8 cellular contexts compared by ENCODE assay signal in the genomic region with DNA sequence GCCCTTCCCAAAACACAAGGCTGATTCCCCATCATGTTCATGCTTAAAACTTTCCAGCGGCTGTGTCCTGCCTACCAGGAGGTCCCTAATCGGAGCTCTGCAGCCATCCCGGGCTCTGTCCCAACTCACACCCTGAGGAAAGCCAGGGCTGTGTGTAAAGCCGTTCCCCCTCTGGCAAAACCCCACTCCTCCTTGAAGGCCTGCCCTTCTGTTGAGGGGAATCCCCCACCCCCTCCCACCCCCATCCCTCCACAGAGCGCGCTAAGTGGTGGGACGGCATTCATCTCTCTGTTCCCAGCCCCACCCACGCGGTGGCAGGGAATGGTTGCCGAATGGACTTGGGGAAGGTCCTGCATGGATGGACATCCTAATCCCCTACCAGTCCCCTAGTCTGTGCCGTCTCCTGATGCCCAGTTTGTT. TPM values are rescaled to one million over a fixed set of nuclear protein-coding genes. Genes with fewer than 3 reads are reported as not detected.
A peak's percentile ranks its signal among the peaks of the same experiment; 100 is the strongest.
DNase-seq lines count a peak whose midpoint lies in the region; ATAC-seq and TF ChIP-seq lines count a peak whose summit lies in the region.

No MANE protein-coding gene starts in this region.

- no peaks in the 10 kb centered on the region for H3K4me1 ChIP-seq in H9 (ENCODE audit: insufficient read depth, low read length)
- H3K4me1 ChIP-seq in gastrocnemius medialis: peaks cover 29 to 40% of the 10 kb centered on the region in 2 donors

- H3K4me3 Mint-ChIP-seq in H9 (peak overlapping the region; percentile 58 to 78), activated B cell treated with CpG ODN at 0.5 μM for 24 hours (peak overlapping the region; percentile 81)

- H4K8ac ChIP-seq in H9 (replicated peaks; ENCODE audit: insufficient read length, low read depth, low read length): no peak overlapping the region

- H3K27ac Mint-ChIP-seq in H9: peak overlapping the region; percentile 93 to 95 (median 95); a peak in 5 of 7 replicates
- no peak overlapping the region for H3K27ac Mint-ChIP-seq in activated B cell treated with CpG ODN at 0.5 μM for 24 hours

- H2BK120ac ChIP-seq in H9 (ENCODE audit: low read depth, low read length, poor library complexity, severe bottlenecking): no peak overlapping the region

- no peak overlapping the region for H4K91ac ChIP-seq in H9 (ENCODE audit: insufficient read length, low read depth, low read length)

- H3K4me1 Mint-ChIP-seq in H9: peaks cover 19 to 35% of the 10 kb centered on the region in 2 experiments
- H3K4me1 Mint-ChIP-seq in activated B cell treated with CpG ODN at 0.5 μM for 24 hours: peaks cover 33% of the 10 kb centered on the region

- no peak overlapping the region for H2BK20ac ChIP-seq in H9 (ENCODE audit: low read depth, low read length, poor library complexity, severe bottlenecking)

- CTCF ChIA-PET in activated B cell treated with CpG ODN at 0.5 μM for 24 hours (lab: Charles Lee): no interaction called here

- TF ChIP-seq CTCF in H9 (conservative IDR thresholded peaks at IDR 0.05): no peak
- no peak for TF ChIP-seq CTCF in activated B cell treated with CpG ODN at 0.5 μM for 24 hours (IDR thresholded peaks at IDR 0.05)
- no peak for TF ChIP-seq CTCF in gastrocnemius medialis (IDR thresholded peaks at IDR 0.05 in 4 of 5, conservative IDR thresholded peaks at IDR 0.05 in 1 of 5)

- H3K36me3 Mint-ChIP-seq in H9 (ENCODE audit: insufficient read depth in 1 of 3, low read depth in 3 of 3): peaks cover 7 to 22% (median 17%) of the 10 kb centered on the region in 3 experiments
- H3K36me3 Mint-ChIP-seq in activated B cell treated with CpG ODN at 0.5 μM for 24 hours (ENCODE audit: low read depth): peaks cover 27% of the 10 kb centered on the region

- H2AK5ac ChIP-seq in H9 (ENCODE audit: insufficient read length, low read length): no peak overlapping the region

- H2BK15ac ChIP-seq in H9 (ENCODE audit: low read depth, low read length): no peak overlapping the region

- H3T11ph ChIP-seq in H9 (ENCODE audit: low read length): no peak overlapping the region

- H3K27ac ChIP-seq in H9 (ENCODE audit: insufficient read length, low read depth, low read length) (no peak overlapping the region), gastrocnemius medialis (peak overlapping the region; percentile 94 to 99 (median 98))

- no peaks in the 10 kb centered on the region for H3K79me2 ChIP-seq in H9 (ENCODE audit: insufficient read depth, low read length)

- intact Hi-C loops in activated B cell treated with CpG ODN at 0.5 μM for 24 hours (cut with micrococcal nuclease) (loop anchor here (2.0 kb wide), 2 partner anchors 54 to 116 kb away; partner anchors contain the start of genes MDH2 and RHBDD2), left ventricle myocardium superior (cut with micrococcal nuclease) (no loop called here), gastrocnemius medialis (cut with DNase I; ENCODE audit: low total_unique reads) (loop anchor here (2.0 kb wide), 1 partner anchor 116 kb away; the partner anchor contains the start of gene RHBDD2)

- no peak for TF ChIP-seq POLR2A in gastrocnemius medialis (IDR thresholded peaks at IDR 0.05)

- H3K18ac ChIP-seq in H9 (ENCODE audit: insufficient read length, low read depth, low read length): no peak overlapping the region

- H3K27me3 ChIP-seq in H9 (ENCODE audit: insufficient read depth, low read length) (no peaks in the 10 kb centered on the region), gastrocnemius medialis (no peaks in the 10 kb centered on the region)

- ATAC-seq in activated B cell treated with CpG ODN at 0.5 μM for 24 hours (ENCODE audit: low read depth) (no peak), left ventricle myocardium superior (peak; percentile 1), gastrocnemius medialis (peak; percentile 1 to 6), HG02852 (IDR thresholded peaks at IDR 0.05; ENCODE audit: unreplicated experiment) (no peak), GM19328 (IDR thresholded peaks at IDR 0.05; ENCODE audit: unreplicated experiment) (no peak)

- H3K56ac ChIP-seq in H9 (ENCODE audit: insufficient read length, low read depth, low read length): no peak overlapping the region

- WGBS in H9 (ENCODE audit: extremely low coverage, insufficient read length, low lambda C conversion rate): no CpG with 5 or more reads among the region's 11 CpGs

- peak overlapping the region; percentile 57 for H3K4me2 ChIP-seq in H9 (ENCODE audit: insufficient read depth, insufficient read length, low read length)

- H3K9me3 Mint-ChIP-seq in H9 (no peaks in the 10 kb centered on the region; a peak in 1 of 5 replicates), activated B cell treated with CpG ODN at 0.5 μM for 24 hours (no peaks in the 10 kb centered on the region)

- POLR2A ChIA-PET in activated B cell treated with CpG ODN at 0.5 μM for 24 hours (lab: Charles Lee): interaction anchor here (0.6 to 2.0 kb wide), 5 partner anchors 13 to 359 kb away, joined by 3 to 6 read pairs (median 4); partner anchors contain the start of genes RHBDD2 and STYXL1

- H3K36me3 ChIP-seq in gastrocnemius medialis: no peaks in the 10 kb centered on the region

- peak overlapping the region; percentile 70 to 99 (median 82) for H3K4me3 ChIP-seq in gastrocnemius medialis

- no peaks in the 10 kb centered on the region for H4K20me1 ChIP-seq in H9 (ENCODE audit: control insufficient read depth, insufficient read depth, insufficient read length)

- no peak overlapping the region for H2BK5ac ChIP-seq in H9 (ENCODE audit: insufficient read length, low read length)

- no peak overlapping the region for H3K9ac ChIP-seq in H9 (ENCODE audit: extremely low read depth, insufficient read length, low read length)

- DNase-seq in H9: no peak
- no peak for DNase-seq in activated B cell treated with CpG ODN at 0.5 μM for 24 hours
- peak; percentile 41 for DNase-seq in left ventricle myocardium superior
- DNase-seq in gastrocnemius medialis: no peak
- DNase-seq in middle frontal gyrus (ENCODE audit: extremely low spot score, low spot score): no peak
- DNase-seq in nucleus accumbens (lab: John Stamatoyannopoulos, UW): no peak

- no peak overlapping the region for H2AFZ ChIP-seq in H9 (ENCODE audit: low read length)

- H3K9me3 ChIP-seq in H9 (ENCODE audit: control insufficient read depth, low read depth, low read length): no peaks in the 10 kb centered on the region
- H3K9me3 ChIP-seq in gastrocnemius medialis: no peaks in the 10 kb centered on the region

- H3K79me1 ChIP-seq in H9 (ENCODE audit: insufficient read depth, low read depth, low read length, poor library complexity, severe bottlenecking): no peaks in the 10 kb centered on the region

- H3K14ac ChIP-seq in H9 (ENCODE audit: insufficient read depth, low read length): no peak overlapping the region

- in situ Hi-C loops in gastrocnemius medialis (cut with MboI; ENCODE audit: low sequenced_read_pairs in 4 of 4): loop anchor here in 1 of 4 donors (10.0 kb wide), 1 partner anchor 80 kb away; the partner anchor contains the start of gene POR

- no peak overlapping the region for H4K5ac ChIP-seq in H9 (ENCODE audit: insufficient read length, low read depth, low read length)

- peaks cover 15% of the 10 kb centered on the region for H3K23me2 ChIP-seq in H9 (ENCODE audit: insufficient read length, low read depth, low read length, poor library complexity, severe bottlenecking)

- no peak overlapping the region for H3K23ac ChIP-seq in H9 (ENCODE audit: insufficient read length, low read depth, low read length)

- H2BK12ac ChIP-seq in H9 (ENCODE audit: insufficient read length, low read depth, low read length): no peak overlapping the region

- no peaks in the 10 kb centered on the region; the same call in 1 of the 2 replicates for H3K27me3 Mint-ChIP-seq in H9 (ENCODE audit: low read depth)
- H3K27me3 Mint-ChIP-seq in activated B cell treated with CpG ODN at 0.5 μM for 24 hours: no peaks in the 10 kb centered on the region

- no peak overlapping the region for H3K4ac ChIP-seq in H9 (ENCODE audit: low read depth, low read length)

RNA-seq across cellular contexts. Expression of gene TMEM120A, which starts 0.7 kb away (rescaled TPM):
- total RNA-seq in H9 (2021) (23.2 and 30.0 TPM in 2 replicates), activated B cell treated with CpG ODN at 0.5 μM for 24 hours (95.6 and 104 TPM in 2 replicates), left ventricle myocardium superior (107 TPM), gastrocnemius medialis (10 to 100 TPM; 21.3 to 56.7 (median 38.2) TPM)

RNA-seq across cellular contexts. Expression of gene STYXL1, which starts 52.7 kb away (rescaled TPM):
- total RNA-seq in H9 (2021) (35.1 and 38.7 TPM in 2 replicates), activated B cell treated with CpG ODN at 0.5 μM for 24 hours (23.1 and 28.1 TPM in 2 replicates), left ventricle myocardium superior (21.9 TPM), gastrocnemius medialis (10 to 100 TPM; 10.0 to 31.5 (median 17.3) TPM)

RNA-seq across cellular contexts. Expression of gene MDH2, which starts 52.8 kb away (rescaled TPM):
- total RNA-seq in H9 (2021) (257 and 260 TPM in 2 replicates), activated B cell treated with CpG ODN at 0.5 μM for 24 hours (120 and 125 TPM in 2 replicates), left ventricle myocardium superior (680 TPM), gastrocnemius medialis (100 to 1,000 TPM; 236 to 344 (median 284) TPM)

Comparison
In these comparisons a context has a peak if more than half of its experiments do, and no peak if none do; other contexts are left out.
1. ATAC-seq: peak in left ventricle myocardium superior (single experiment) and gastrocnemius medialis (2 of 2); none in activated B cell treated with CpG ODN at 0.5 μM for 24 hours (single experiment), HG02852 (single experiment) and GM19328 (single experiment).